ENCODE assay signal across 15 cellular contexts in genomic region chr2:241216211-241216761, GRCh38. TPM values are rescaled to one million over a fixed set of nuclear protein-coding genes. Genes with fewer than 3 reads are reported as not detected.
A peak's percentile ranks its signal among the peaks of the same experiment; 100 is the strongest.
DNase-seq lines count a peak whose midpoint lies in the region; ATAC-seq and TF ChIP-seq lines count a peak whose summit lies in the region.
"Had no signal": no experiment of that assay in that cellular context is flagged by ENCODE, and none has a peak within 500 bp of the region (broad histone marks: within the 10 kb centered on the region; RNA-seq: fewer than 3 reads in every experiment).

No MANE protein-coding gene starts in this region.

- H3K9ac ChIP-seq in neural progenitor cell: no peak overlapping the region

- H3K27ac Mint-ChIP-seq in T-helper 1 cell treated with Interleukin-12 subunit alpha and Interleukin-12 subunit beta and Interleukin-4 antibody, amounts not matched to agents 30 μg/mL and 1 μg/mL, for 36 hours: peak overlapping the region; percentile 26
- H3K27ac Mint-ChIP-seq in IgD-negative memory B cell (peak overlapping the region in 1 of 3 donors; percentile 89), neural progenitor cell (no peak overlapping the region)
- no peak overlapping the region for H3K27ac Mint-ChIP-seq in effector memory CD8-positive, alpha-beta T cell
- H3K27ac Mint-ChIP-seq: dendritic cell treated with granulocyte-macrophage colony-stimulating factor and Interleukin-4, amounts not matched to agents 40 ng/mL and 50 ng/mL, for 4 days had no signal

- H2AFZ ChIP-seq in neural progenitor cell (replicated peaks): no peak overlapping the region

- no peak for ATAC-seq in effector memory CD8-positive, alpha-beta T cell (replicated peaks)
- ATAC-seq in GM21423 (IDR thresholded peaks at IDR 0.05; ENCODE audit: unreplicated experiment): no peak

- no peak overlapping the region for H3K27ac ChIP-seq in neural progenitor cell
- no peak overlapping the region for H3K27ac ChIP-seq in coronary artery

- H3F3A ChIP-seq in neural progenitor cell (ENCODE audit: low read depth): peaks cover 25% of the 10 kb centered on the region

- no peak for DNase-seq in T-helper 1 cell
- no peak for DNase-seq in effector memory CD8-positive, alpha-beta T cell
- peak; percentile 50 for DNase-seq in neural progenitor cell (ENCODE audit: low spot score)
- DNase-seq in coronary artery (ENCODE audit: low spot score): no peak
- no peak for DNase-seq in SIG-M5 treated with dmso at 0.1 percent for 504 hours (lab: John Stamatoyannopoulos, UW; ENCODE audit: unreplicated experiment)
- DNase-seq: activated CD4-positive, CD25-positive, alpha-beta regulatory T cell; COR-L47; Karpas-422; NCI-H774; small intestine; thyroid gland had no signal

- H3K4me3 ChIP-seq in neural progenitor cell (no peak overlapping the region), coronary artery (no peak overlapping the region)
- H3K4me3 ChIP-seq: thyroid gland had no signal

- H3K27me3 ChIP-seq in neural progenitor cell: peaks cover 15% of the 10 kb centered on the region
- H3K27me3 ChIP-seq: thyroid gland had no signal

- peak overlapping the region; percentile 40 for H3K4me3 Mint-ChIP-seq in T-helper 1 cell treated with Interleukin-12 subunit alpha and Interleukin-12 subunit beta and Interleukin-4 antibody, amounts not matched to agents 30 μg/mL and 1 μg/mL, for 36 hours
- peak overlapping the region in 3 of 4 donors; percentile 70 to 95 (median 76) for H3K4me3 Mint-ChIP-seq in IgD-negative memory B cell
- peak overlapping the region; percentile 77 to 80 for H3K4me3 Mint-ChIP-seq in effector memory CD8-positive, alpha-beta T cell
- peak overlapping the region; percentile 75 for H3K4me3 Mint-ChIP-seq in neural progenitor cell

- H3K27me3 Mint-ChIP-seq in T-helper 1 cell treated with Interleukin-12 subunit alpha and Interleukin-12 subunit beta and Interleukin-4 antibody, amounts not matched to agents 30 μg/mL and 1 μg/mL, for 36 hours (ENCODE audit: low read depth): peaks cover 19% of the 10 kb centered on the region
- H3K27me3 Mint-ChIP-seq in IgD-negative memory B cell (no peaks in the 10 kb centered on the region), neural progenitor cell (ENCODE audit: insufficient read depth, low read depth) (peaks cover 9% of the 10 kb centered on the region)
- H3K27me3 Mint-ChIP-seq in effector memory CD8-positive, alpha-beta T cell: no peaks in the 10 kb centered on the region

- no peaks in the 10 kb centered on the region for H3K9me3 ChIP-seq in neural progenitor cell (ENCODE audit: low read depth)
- H3K9me3 ChIP-seq: thyroid gland had no signal

- no peaks in the 10 kb centered on the region for H3K36me3 Mint-ChIP-seq in T-helper 1 cell treated with Interleukin-12 subunit alpha and Interleukin-12 subunit beta and Interleukin-4 antibody, amounts not matched to agents 30 μg/mL and 1 μg/mL, for 36 hours (ENCODE audit: low read depth)
- H3K36me3 Mint-ChIP-seq in IgD-negative memory B cell (no peaks in the 10 kb centered on the region), neural progenitor cell (no peaks in the 10 kb centered on the region)
- H3K36me3 Mint-ChIP-seq in effector memory CD8-positive, alpha-beta T cell (ENCODE audit: insufficient read depth): peaks cover 10% of the 10 kb centered on the region

- no peaks in the 10 kb centered on the region for H4K20me1 ChIP-seq in neural progenitor cell (ENCODE audit: low read depth)

- peaks cover 9% of the 10 kb centered on the region for H3K4me1 Mint-ChIP-seq in T-helper 1 cell treated with Interleukin-12 subunit alpha and Interleukin-12 subunit beta and Interleukin-4 antibody, amounts not matched to agents 30 μg/mL and 1 μg/mL, for 36 hours (ENCODE audit: low read depth)
- H3K4me1 Mint-ChIP-seq in IgD-negative memory B cell (peaks cover 9 to 11% (median 10%) of the 10 kb centered on the region in 3 donors), neural progenitor cell (peaks cover 16% of the 10 kb centered on the region)
- H3K4me1 Mint-ChIP-seq in effector memory CD8-positive, alpha-beta T cell (ENCODE audit: low read depth in 2 of 2): peaks cover 6 to 8% of the 10 kb centered on the region in 2 donors

- peaks cover 17% of the 10 kb centered on the region for H3K4me1 ChIP-seq in neural progenitor cell

- no peaks in the 10 kb centered on the region for H3K9me3 Mint-ChIP-seq in T-helper 1 cell treated with Interleukin-12 subunit alpha and Interleukin-12 subunit beta and Interleukin-4 antibody, amounts not matched to agents 30 μg/mL and 1 μg/mL, for 36 hours
- no peaks in the 10 kb centered on the region for H3K9me3 Mint-ChIP-seq in IgD-negative memory B cell
- no peaks in the 10 kb centered on the region for H3K9me3 Mint-ChIP-seq in effector memory CD8-positive, alpha-beta T cell
- no peaks in the 10 kb centered on the region for H3K9me3 Mint-ChIP-seq in neural progenitor cell
- H3K9me3 Mint-ChIP-seq: dendritic cell treated with granulocyte-macrophage colony-stimulating factor and Interleukin-4, amounts not matched to agents 40 ng/mL and 50 ng/mL, for 4 days had no signal

- peak overlapping the region; percentile 5 for H3K4me2 ChIP-seq in neural progenitor cell

- no peaks in the 10 kb centered on the region for H3K36me3 ChIP-seq in neural progenitor cell
- H3K36me3 ChIP-seq: thyroid gland had no signal

- no peak for TF ChIP-seq CTCF in neural progenitor cell (IDR thresholded peaks at IDR 0.05)
- TF ChIP-seq CTCF in coronary artery (IDR thresholded peaks at IDR 0.05): no peak

- H3K79me2 ChIP-seq in neural progenitor cell (ENCODE audit: low read depth): peaks cover 5% of the 10 kb centered on the region

RNA-seq across cellular contexts. Expression of gene ANO7, which starts 27.8 kb away (rescaled TPM):
- not detected for polyA plus RNA-seq in IgD-negative memory B cell
- 1.8 TPM in 1 of 2 replicates, not detected in the other for total RNA-seq in neural progenitor cell (ENCODE audit: low replicate concordance)
